In genomic region chr11:45182902-45183301, GRCh38 we compare ENCODE assay signal across 10 cellular contexts. TPM values are rescaled to one million over a fixed set of nuclear protein-coding genes. Genes with fewer than 3 reads are reported as not detected.
DNase-seq lines count a peak whose midpoint lies in the region; ATAC-seq and TF ChIP-seq lines count a peak whose summit lies in the region.
"Had no signal": no experiment of that assay in that cellular context is flagged by ENCODE, and none has a peak within 500 bp of the region (broad histone marks: within the 10 kb centered on the region; RNA-seq: fewer than 3 reads in every experiment).

No MANE protein-coding gene starts in this region.

- intact Hi-C loops in posterior cingulate gyrus (cut with DNase I): no loop called here

- peak; percentile 64 for TF ChIP-seq CTCF in osteoblast (IDR thresholded peaks at IDR 0.05; ENCODE audit: extremely low read depth, low read depth, low read length)

- H2AFZ ChIP-seq in osteoblast (ENCODE audit: low read length): no peak overlapping the region

- no peaks in the 10 kb centered on the region for H3K36me3 ChIP-seq in osteoblast (ENCODE audit: insufficient read depth, low read length)

- H3K27me3 ChIP-seq in osteoblast (ENCODE audit: insufficient read depth, low read length): peaks cover 3% of the 10 kb centered on the region

- ATAC-seq in GM19397 (IDR thresholded peaks at IDR 0.05; ENCODE audit: unreplicated experiment): no peak

- no peak overlapping the region for H3K4me2 ChIP-seq in osteoblast (ENCODE audit: insufficient read depth, low read length)

- no peaks in the 10 kb centered on the region for H3K9me3 ChIP-seq in osteoblast (ENCODE audit: low read depth, low read length)

- H3K27ac ChIP-seq in osteoblast (ENCODE audit: low read depth, low read length): no peak overlapping the region
- H3K27ac ChIP-seq: epithelial cell of prostate had no signal

- H3K79me2 ChIP-seq in osteoblast (ENCODE audit: insufficient read depth, low read length): no peaks in the 10 kb centered on the region

- DNase-seq in EH (ENCODE audit: low read depth) (peak; percentile 40), dermis blood vessel endothelial cell (peak; percentile 72), osteoblast (ENCODE audit: insufficient read length, low spot score, missing footprints) (peak; percentile 91), posterior cingulate gyrus (no peak), KG1 (lab: John Stamatoyannopoulos, UW) (no peak), SK-N-DZ (ENCODE audit: low spot score) (no peak)
- peak; percentile 2 for DNase-seq in Jurkat, Clone E6-1 (ENCODE audit: low read depth, low spot score)
- DNase-seq: NCI-H446 treated with DMSO at 0.1 percent for 48 hours had no signal

- no peak overlapping the region for H3K4me3 ChIP-seq in Jurkat, Clone E6-1 (ENCODE audit: low read length)
- no peak overlapping the region for H3K4me3 ChIP-seq in osteoblast (ENCODE audit: insufficient read depth, low read length)

- peaks cover 18% of the 10 kb centered on the region for H3K4me1 ChIP-seq in osteoblast (ENCODE audit: insufficient read depth, low read length)

- no peaks in the 10 kb centered on the region for H4K20me1 ChIP-seq in osteoblast (ENCODE audit: insufficient read depth, low read length)

RNA-seq across cellular contexts. Expression of gene PRDM11, which starts 36.5 kb away (rescaled TPM):
- polyA plus RNA-seq in Jurkat, Clone E6-1 (2012; ENCODE audit: insufficient read depth, insufficient read length): 4.0 TPM
- total RNA-seq in dermis blood vessel endothelial cell (11.7 and 14.6 TPM in 2 replicates), osteoblast (5.4 and 6.8 TPM in 2 replicates)
- 0.31 TPM in 2 replicates for polyA plus RNA-seq in SK-N-DZ (2014; cell fraction: cytosol; rRNA removed)
- 1.1 and 1.5 TPM in 2 replicates for polyA plus RNA-seq in SK-N-DZ (2014; cell fraction: nucleus; rRNA removed)

Comparison
In these comparisons a context has a peak if more than half of its experiments do, and no peak if none do; other contexts are left out.
1. DNase-seq: peak in EH (single experiment), Jurkat, Clone E6-1 (single experiment), dermis blood vessel endothelial cell (single experiment) and osteoblast (single experiment); none in posterior cingulate gyrus (0 of 10), KG1 (single experiment) and SK-N-DZ (single experiment).